8 cellular contexts compared by ENCODE assay signal in genomic region chr18:10490401-10491289, GRCh38. TPM values are rescaled to one million over a fixed set of nuclear protein-coding genes. Genes with fewer than 3 reads are reported as not detected.
DNase-seq lines count a peak whose midpoint lies in the region; ATAC-seq and TF ChIP-seq lines count a peak whose summit lies in the region.

No MANE protein-coding gene starts in this region.

- H3K36me3 ChIP-seq in heart right ventricle (peaks cover 0 to 35% (median 0%) of the 10 kb centered on the region in 9 donors), suprapubic skin (peaks cover 32% of the 10 kb centered on the region)

- no peaks in the 10 kb centered on the region for H3K36me3 Mint-ChIP-seq in activated CD4-positive, alpha-beta T cell treated with anti-CD3 and anti-CD28 coated beads, Interleukin-2, amount 10 ng/mL, durations not matched to agents 24 days and 14 days (ENCODE audit: low read depth)

- H3K4me1 ChIP-seq in heart right ventricle (peaks cover 0 to 5% (median 0%) of the 10 kb centered on the region in 9 donors), suprapubic skin (peaks cover 27% of the 10 kb centered on the region)

- no peak for TF ChIP-seq POLR2A in suprapubic skin (IDR thresholded peaks at IDR 0.05)

- H3K4me3 Mint-ChIP-seq in activated CD4-positive, alpha-beta T cell treated with anti-CD3 and anti-CD28 coated beads, Interleukin-2, amount 10 ng/mL, durations not matched to agents 24 days and 14 days: no peak overlapping the region

- POLR2A ChIA-PET in GM10248 (lab: Yijun Ruan, JAX): no interaction called here

- peaks cover 3% of the 10 kb centered on the region for H3K27me3 Mint-ChIP-seq in activated CD4-positive, alpha-beta T cell treated with anti-CD3 and anti-CD28 coated beads, Interleukin-2, amount 10 ng/mL, durations not matched to agents 24 days and 14 days

- H3K27me3 ChIP-seq in heart right ventricle (no peaks in the 10 kb centered on the region), suprapubic skin (no peaks in the 10 kb centered on the region)

- TF ChIP-seq EP300 in suprapubic skin (IDR thresholded peaks at IDR 0.05): no peak

- H3K4me1 Mint-ChIP-seq in activated CD4-positive, alpha-beta T cell treated with anti-CD3 and anti-CD28 coated beads, Interleukin-2, amount 10 ng/mL, durations not matched to agents 24 days and 14 days: peaks cover 5% of the 10 kb centered on the region

- no peak overlapping the region for H3K4me3 ChIP-seq in heart right ventricle
- H3K4me3 ChIP-seq in suprapubic skin: no peak overlapping the region

- H3K27ac ChIP-seq in heart right ventricle (no peak overlapping the region), suprapubic skin (no peak overlapping the region)

- CTCF ChIA-PET in GM10248 (lab: Yijun Ruan, JAX): interaction anchor here (0.8 to 5.3 kb wide), 14 partner anchors 10 to 663 kb away, joined by 3 to 40 read pairs (median 3); no protein-coding TSS in a partner anchor

- H3K9me3 Mint-ChIP-seq in activated CD4-positive, alpha-beta T cell treated with anti-CD3 and anti-CD28 coated beads, Interleukin-2, amount 10 ng/mL, durations not matched to agents 24 days and 14 days: no peaks in the 10 kb centered on the region

- DNase-seq in GM10248 (ENCODE audit: extremely low spot score) (peak; percentile 70), HT1080 (ENCODE audit: low read depth) (peak; percentile 38), heart right ventricle (peak in 1 of 2 donors; percentile 19), suprapubic skin (ENCODE audit: low spot score in 2 of 2) (no peak), HCEC 1CT (no peak)
- DNase-seq in activated CD4-positive, alpha-beta T cell treated with anti-CD3 and anti-CD28 coated beads, Interleukin-2, amount 10 ng/mL, durations not matched to agents 24 days and 14 days: peak; percentile 80
- peak; percentile 6 to 25 for DNase-seq in stimulated activated CD8-positive, alpha-beta memory T cell treated with anti-CD3 and anti-CD28 coated beads, Interleukin-4, amount 100 ng/mL, for 4 hours (ENCODE audit: low read depth in 2 of 2, low spot score in 1 of 2)

- ATAC-seq in GM21528 (IDR thresholded peaks at IDR 0.05; ENCODE audit: low FRiP score, unreplicated experiment) (peak; percentile 97), heart right ventricle (peak; percentile 48 to 84 (median 74))

- WGBS in heart right ventricle, 2 donors: 65 to 71% methylated on average over 15 of the region's 15 CpGs
- WGBS in suprapubic skin: 72% methylated on average over 12 of the region's 15 CpGs

- H3K27ac Mint-ChIP-seq in activated CD4-positive, alpha-beta T cell treated with anti-CD3 and anti-CD28 coated beads, Interleukin-2, amount 10 ng/mL, durations not matched to agents 24 days and 14 days: no peak overlapping the region

- intact Hi-C loops in activated CD4-positive, alpha-beta T cell treated with anti-CD3 and anti-CD28 coated beads, Interleukin-2, amount 10 ng/mL, durations not matched to agents 24 days and 14 days (cut with micrococcal nuclease): no loop called here
- intact Hi-C loops in heart right ventricle (cut with DNase I): no loop called here

- no peaks in the 10 kb centered on the region for H3K9me3 ChIP-seq in heart right ventricle
- no peaks in the 10 kb centered on the region for H3K9me3 ChIP-seq in suprapubic skin

- TF ChIP-seq CTCF in GM10248 (IDR thresholded peaks at IDR 0.05; ENCODE audit: control extremely low read depth, extremely low read depth, low read depth, missing control alignments) (peak; percentile 41), heart right ventricle (IDR thresholded peaks at IDR 0.05) (peak in 6 of 9 donors; percentile 14 to 49 (median 36)), suprapubic skin (IDR thresholded peaks at IDR 0.05) (no peak)

RNA-seq across cellular contexts. Expression of gene NAPG, which starts 35.2 kb away (rescaled TPM):
- 28.1 and 28.4 TPM in 2 replicates for total RNA-seq in HT1080 (2014; rRNA removed; shearing (Covaris generic))
- polyA plus RNA-seq in HT1080 (2015; cell fraction: cytosol; rRNA removed): 33.4 and 36.9 TPM in 2 replicates
- 56.6 and 61.7 TPM in 2 replicates for polyA plus RNA-seq in HT1080 (2015; cell fraction: nucleus; rRNA removed)
- total RNA-seq in activated CD4-positive, alpha-beta T cell treated with anti-CD3 and anti-CD28 coated beads, Interleukin-2, amount 10 ng/mL, durations not matched to agents 24 days and 14 days: 36.4 and 38.7 TPM in 2 replicates
- total RNA-seq in heart right ventricle: 10 to 100 TPM; 30.5 to 49.9 (median 37.6) TPM
- 10 to 100 TPM; 14.3 to 14.4 TPM for polyA plus RNA-seq in heart right ventricle
- total RNA-seq in suprapubic skin: 10 to 100 TPM; 28.8 to 40.1 (median 37.5) TPM

RNA-seq across cellular contexts. Expression of gene APCDD1, which starts 36.2 kb away (rescaled TPM):
- total RNA-seq in HT1080 (2014; rRNA removed; shearing (Covaris generic)): not detected in 2 replicates
- not detected in 2 replicates for polyA plus RNA-seq in HT1080 (2015; cell fraction: cytosol; rRNA removed)
- polyA plus RNA-seq in HT1080 (2015; cell fraction: nucleus; rRNA removed): not detected in 2 replicates
- total RNA-seq in activated CD4-positive, alpha-beta T cell treated with anti-CD3 and anti-CD28 coated beads, Interleukin-2, amount 10 ng/mL, durations not matched to agents 24 days and 14 days: not detected in 2 replicates
- 10 to 100 TPM; 10.2 to 36.4 (median 17.6) TPM for total RNA-seq in heart right ventricle
- 10 to 100 TPM; 17.9 to 40.4 TPM for polyA plus RNA-seq in heart right ventricle
- 100 to 1,000 TPM; 110 to 308 (median 140) TPM for total RNA-seq in suprapubic skin

Comparison
In these comparisons a context has a peak if more than half of its experiments do, and no peak if none do; other contexts are left out.
1. DNase-seq: peak in GM10248 (single experiment), HT1080 (single experiment), activated CD4-positive, alpha-beta T cell treated with anti-CD3 and anti-CD28 coated beads, Interleukin-2, amount 10 ng/mL, durations not matched to agents 24 days and 14 days (single experiment) and stimulated activated CD8-positive, alpha-beta memory T cell treated with anti-CD3 and anti-CD28 coated beads, Interleukin-4, amount 100 ng/mL, for 4 hours (2 of 2); none in suprapubic skin (0 of 2) and HCEC 1CT (single experiment).
2. CTCF ChIP-seq: peak in GM10248 (single experiment) and heart right ventricle (6 of 9); none in suprapubic skin (0 of 2).
3. RNA of gene APCDD1, which starts 36.2 kb away (total RNA-seq): 110 to 308 TPM in suprapubic skin and 10.2 to 36.4 TPM in heart right ventricle; not detected in HT1080 and not detected in activated CD4-positive, alpha-beta T cell treated with anti-CD3 and anti-CD28 coated beads, Interleukin-2, amount 10 ng/mL, durations not matched to agents 24 days and 14 days; every median in the first group is over 10 times any median in the second.